Comparison of ENCODE assay signal across 13 cellular contexts in genomic region chr18:10290244-10291240, GRCh38.
DNase-seq lines count a peak whose midpoint lies in the region; ATAC-seq and TF ChIP-seq lines count a peak whose summit lies in the region.
"Had no signal": no experiment of that assay in that cellular context is flagged by ENCODE, and none has a peak within 500 bp of the region (broad histone marks: within the 10 kb centered on the region; RNA-seq: fewer than 3 reads in every experiment).

No MANE protein-coding gene starts in this region.

- TF ChIP-seq CTCF in AG09309 (IDR thresholded peaks at IDR 0.05; ENCODE audit: control insufficient read depth, insufficient read depth, low read depth, low read length, missing control alignments) (no peak), GM23338 (conservative IDR thresholded peaks at IDR 0.05; ENCODE audit: low read depth in 2 of 2) (no peak)

- H3K27me3 ChIP-seq in GM23338 (ENCODE audit: insufficient read depth) = no peaks in the 10 kb centered on the region
- no peaks in the 10 kb centered on the region for H3K27me3 ChIP-seq in naive thymus-derived CD4-positive, alpha-beta T cell (ENCODE audit: control insufficient read depth in 2 of 2, insufficient read depth in 2 of 2, low read length in 2 of 2)

- DNase-seq in AG09309 (ENCODE audit: low read depth) (peak; percentile 64), GM23338 (ENCODE audit: low spot score) (no peak), dermis blood vessel endothelial cell (peak; percentile 42), NCI-H2196 (lab: John Stamatoyannopoulos, UW; ENCODE audit: unreplicated experiment) (no peak)
- DNase-seq in naive thymus-derived CD4-positive, alpha-beta T cell = no peak
- DNase-seq in activated naive CD4-positive, alpha-beta T cell (lab: John Stamatoyannopoulos, UW) = no peak
- DNase-seq: activated CD4-positive, CD25-positive, alpha-beta regulatory T cell treated with anti-CD3 and anti-CD28 coated beads, Interleukin-2, amount 50 U/mL, for 72 hours; activated naive CD8-positive, alpha-beta T cell treated with anti-CD3 and anti-CD28 coated beads for 36 hours; hippocampal formation; NCI-H1092; NCI-H2171 treated with DMSO at 0.1 percent for 48 hours had no signal

- peaks cover 0 to 5% (median 0%) of the 10 kb centered on the region in 3 experiments for H3K9me3 ChIP-seq in naive thymus-derived CD4-positive, alpha-beta T cell (ENCODE audit: control insufficient read depth in 2 of 3, low read length in 3 of 3)

- H3K79me2 ChIP-seq in GM23338 (replicated peaks; ENCODE audit: insufficient read depth) = no peaks in the 10 kb centered on the region

- peaks cover 7% of the 10 kb centered on the region for H3K9me3 Mint-ChIP-seq in GM23338
- H3K9me3 Mint-ChIP-seq in naive thymus-derived CD4-positive, alpha-beta T cell = peaks cover 0 to 13% (median 9%) of the 10 kb centered on the region in 11 donors

- H3K36me3 ChIP-seq in GM23338 (ENCODE audit: insufficient read depth) = no peaks in the 10 kb centered on the region
- H3K36me3 ChIP-seq in naive thymus-derived CD4-positive, alpha-beta T cell (ENCODE audit: control insufficient read depth in 2 of 3, insufficient read depth in 3 of 3, low read length in 3 of 3) = no peaks in the 10 kb centered on the region

- POLR2A ChIA-PET in naive thymus-derived CD4-positive, alpha-beta T cell (lab: Charles Lee) = no interaction called here

- intact Hi-C loops in naive thymus-derived CD4-positive, alpha-beta T cell (cut with micrococcal nuclease) = no loop called here

- 0 out of 2 replicates have a peak overlapping the region, but pooled peaks have one; percentile 38 for H2AFZ ChIP-seq in GM23338

- H4K20me1 ChIP-seq in GM23338 (replicated peaks; ENCODE audit: insufficient read depth) = no peaks in the 10 kb centered on the region

- no peaks in the 10 kb centered on the region for H3F3A ChIP-seq in GM23338 (replicated peaks; ENCODE audit: low read depth)

- H3K27ac ChIP-seq in GM23338 (ENCODE audit: low read depth) = no peak overlapping the region
- no peak overlapping the region for H3K27ac ChIP-seq in naive thymus-derived CD4-positive, alpha-beta T cell (ENCODE audit: low read depth, low read length)

- H3K4me1 Mint-ChIP-seq in GM23338 = peaks cover 13% of the 10 kb centered on the region
- peaks cover 0 to 4% (median 0%) of the 10 kb centered on the region in 7 donors for H3K4me1 Mint-ChIP-seq in naive thymus-derived CD4-positive, alpha-beta T cell
- H3K4me1 Mint-ChIP-seq: activated naive CD8-positive, alpha-beta T cell treated with anti-CD3 and anti-CD28 coated beads for 36 hours had no signal

- CTCF ChIA-PET in naive thymus-derived CD4-positive, alpha-beta T cell (lab: Charles Lee) = no interaction called here

- no peak for ATAC-seq in GM23338
- ATAC-seq in naive thymus-derived CD4-positive, alpha-beta T cell = peak; percentile 78
- no peak for ATAC-seq in HG03039 (IDR thresholded peaks at IDR 0.05; ENCODE audit: unreplicated experiment)
- ATAC-seq in HG03342 (IDR thresholded peaks at IDR 0.05; ENCODE audit: unreplicated experiment) = no peak

- no peak overlapping the region for H3K4me3 ChIP-seq in AG09309 (ENCODE audit: control insufficient read depth, low read depth, low read length)
- no peak overlapping the region for H3K4me3 ChIP-seq in GM23338
- H3K4me3 ChIP-seq in naive thymus-derived CD4-positive, alpha-beta T cell (ENCODE audit: low read length) = no peak overlapping the region

- peaks cover 4% of the 10 kb centered on the region for H3K4me1 ChIP-seq in GM23338 (ENCODE audit: insufficient read depth)
- no peaks in the 10 kb centered on the region for H3K4me1 ChIP-seq in naive thymus-derived CD4-positive, alpha-beta T cell (ENCODE audit: control insufficient read depth in 2 of 2, insufficient read depth in 2 of 2, low read length in 2 of 2)

- H3K27me3 Mint-ChIP-seq in GM23338 (ENCODE audit: insufficient read depth, low read depth, poor library complexity) = peaks cover 8% of the 10 kb centered on the region
- peaks cover 0 to 10% (median 5%) of the 10 kb centered on the region in 5 donors for H3K27me3 Mint-ChIP-seq in naive thymus-derived CD4-positive, alpha-beta T cell
- H3K27me3 Mint-ChIP-seq: activated naive CD8-positive, alpha-beta T cell treated with anti-CD3 and anti-CD28 coated beads for 36 hours had no signal

- no peak overlapping the region for H3K4me3 Mint-ChIP-seq in GM23338
- H3K4me3 Mint-ChIP-seq in naive thymus-derived CD4-positive, alpha-beta T cell = no peak overlapping the region
- H3K4me3 Mint-ChIP-seq: activated naive CD8-positive, alpha-beta T cell treated with anti-CD3 and anti-CD28 coated beads for 36 hours had no signal

- no peak overlapping the region for H3K4me2 ChIP-seq in GM23338

- H3K27ac Mint-ChIP-seq in GM23338 = no peak overlapping the region
- H3K27ac Mint-ChIP-seq in naive thymus-derived CD4-positive, alpha-beta T cell = no peak overlapping the region
- H3K27ac Mint-ChIP-seq: activated naive CD8-positive, alpha-beta T cell treated with anti-CD3 and anti-CD28 coated beads for 36 hours had no signal

- peaks cover 15% of the 10 kb centered on the region; the same call in 1 of the 2 replicates for H3K9me2 ChIP-seq in GM23338 (ENCODE audit: insufficient read depth)

- peaks cover 2% of the 10 kb centered on the region; the same call in 1 of the 3 replicates for H3K36me3 Mint-ChIP-seq in GM23338 (ENCODE audit: low read depth)
- H3K36me3 Mint-ChIP-seq in naive thymus-derived CD4-positive, alpha-beta T cell = no peaks in the 10 kb centered on the region
- H3K36me3 Mint-ChIP-seq: activated naive CD8-positive, alpha-beta T cell treated with anti-CD3 and anti-CD28 coated beads for 36 hours had no signal

TF ChIP-seq in GM23338, 12 proteins besides CTCF, POLR2A, EP300 and RAD21 (continues in another document):
- TF ChIP-seq POLR2AphosphoS5 (IDR thresholded peaks at IDR 0.05; ENCODE audit: low read depth) (no peak), ZNF114 (CRISPR knock-in tag; IDR thresholded peaks at IDR 0.05) (no peak), ZNF331 (CRISPR knock-in tag; IDR thresholded peaks at IDR 0.05; ENCODE audit: low read depth) (no peak), NANOG (IDR thresholded peaks at IDR 0.05; ENCODE audit: borderline replicate concordance) (no peak), EZH2phosphoT487 (IDR thresholded peaks at IDR 0.05; ENCODE audit: unreplicated experiment) (no peak), STAT1 (IDR thresholded peaks at IDR 0.05; ENCODE audit: unreplicated experiment) (no peak), JUNB (IDR thresholded peaks at IDR 0.05; ENCODE audit: unreplicated experiment) (no peak), REST (IDR thresholded peaks at IDR 0.05; ENCODE audit: unreplicated experiment) (no peak)
- TF ChIP-seq, protein P1, sequence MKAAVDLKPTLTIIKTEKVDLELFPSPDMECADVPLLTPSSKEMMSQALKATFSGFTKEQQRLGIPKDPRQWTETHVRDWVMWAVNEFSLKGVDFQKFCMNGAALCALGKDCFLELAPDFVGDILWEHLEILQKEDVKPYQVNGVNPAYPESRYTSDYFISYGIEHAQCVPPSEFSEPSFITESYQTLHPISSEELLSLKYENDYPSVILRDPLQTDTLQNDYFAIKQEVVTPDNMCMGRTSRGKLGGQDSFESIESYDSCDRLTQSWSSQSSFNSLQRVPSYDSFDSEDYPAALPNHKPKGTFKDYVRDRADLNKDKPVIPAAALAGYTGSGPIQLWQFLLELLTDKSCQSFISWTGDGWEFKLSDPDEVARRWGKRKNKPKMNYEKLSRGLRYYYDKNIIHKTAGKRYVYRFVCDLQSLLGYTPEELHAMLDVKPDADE (IDR thresholded peaks at IDR 0.05) = no peak

Comparison
In these comparisons a context has a peak if more than half of its experiments do, and no peak if none do; other contexts are left out.
1. DNase-seq: peak in AG09309 (single experiment) and dermis blood vessel endothelial cell (single experiment); none in GM23338 (single experiment), naive thymus-derived CD4-positive, alpha-beta T cell (0 of 9), NCI-H2196 (single experiment) and activated naive CD4-positive, alpha-beta T cell (0 of 4).